ENCODE assay signal across 29 cellular contexts in genomic region chr6:143167224-143167623, GRCh38.
"Had no signal": no experiment of that assay in that cellular context is flagged by ENCODE, and none has a peak within 500 bp of the region (broad histone marks: within the 10 kb centered on the region; RNA-seq: fewer than 3 reads in every experiment).

No MANE protein-coding gene starts in this region.

- H3K4me1 ChIP-seq: colonic mucosa, sigmoid colon, thyroid gland, upper lobe of left lung, vagina had no signal

- H3K27ac ChIP-seq: cardiac muscle cell, colonic mucosa, sigmoid colon, thyroid gland, upper lobe of left lung, vagina had no signal

- H3K9me3 ChIP-seq: colonic mucosa, mucosa of descending colon, sigmoid colon, thyroid gland, upper lobe of left lung, vagina had no signal

- DNase-seq: activated CD4-positive, alpha-beta memory T cell treated with anti-CD3 and anti-CD28 coated beads, Interleukin-2, amount 10 ng/mL, durations not matched to agents 7 days and 5 days; activated CD4-positive, alpha-beta T cell treated with anti-CD3 and anti-CD28 coated beads, Interleukin-2, amount 10 ng/mL, durations not matched to agents 7 days and 5 days; activated CD4-positive, CD25-positive, alpha-beta regulatory T cell treated with anti-CD3 and anti-CD28 coated beads, Interleukin-2, amount 50 U/mL, for 72 hours; activated CD8-positive, alpha-beta memory T cell treated with anti-CD3 and anti-CD28 coated beads, Interleukin-2, amount 50 U/mL, for 48 hours; activated T-cell treated with anti-CD3 and anti-CD28 coated beads, Interleukin-2, amount 50 U/mL, for 24 hours; cerebellar nuclear complex; colonic mucosa; effector CD8-positive, alpha-beta T cell; erythroblast; head of caudate nucleus; hippocampal formation; kidney; mesenchymal stem cell; mucosa of descending colon; posterior cingulate gyrus; sigmoid colon; small intestine; stimulated activated CD4-positive, alpha-beta T cell treated with anti-CD3 and anti-CD28 coated beads, Interleukin-1b, Interleukin-23, amount 100 ng/mL, for 48 hours; stimulated activated CD4-positive, alpha-beta T cell treated with anti-CD3 and anti-CD28 coated beads, Interleukin-4, amount 100 ng/mL, for 4 hours; stimulated activated CD8-positive, alpha-beta memory T cell treated with anti-CD3 and anti-CD28 coated beads, Interleukin-4, amount 100 ng/mL, for 48 hours; stimulated activated naive CD8-positive, alpha-beta T cell treated with anti-CD3 and anti-CD28 coated beads, Interleukin-15, amount 100 ng/mL, for 72 hours; T-helper 1 cell; thyroid gland; upper lobe of left lung had no signal

- H3K27me3 ChIP-seq: cardiac muscle cell, colonic mucosa, sigmoid colon, thyroid gland, upper lobe of left lung, vagina had no signal

- ATAC-seq: activated T-helper 17 cell treated with anti-CD3 and anti-CD28 coated beads, Interleukin-2, amount 50 U/mL, for 72 hours; mucosa of descending colon; natural killer cell treated with Interleukin-12 subunit alpha and Interleukin-12 subunit beta and Interleukin-15 and Interleukin-18, amount 100 ng/mL, for 72 hours; stimulated activated memory B cell treated with anti-CD40 and anti-IgM and Interleukin-4, amounts not matched to agents 10 μg/mL and 1 μg/mL and 100 μg/mL, for 72 hours; stimulated activated naive CD8-positive, alpha-beta T cell treated with anti-CD3 and anti-CD28 coated beads, Interleukin-15, amount 100 ng/mL, for 72 hours had no signal

- H3K36me3 ChIP-seq: cardiac muscle cell, colonic mucosa, thyroid gland, upper lobe of left lung, vagina had no signal

- H3K4me3 ChIP-seq: cardiac muscle cell, colonic mucosa, mucosa of descending colon, sigmoid colon, thyroid gland, upper lobe of left lung, vagina had no signal
